1 cellular context compared by ENCODE assay signal in the genomic region with DNA sequence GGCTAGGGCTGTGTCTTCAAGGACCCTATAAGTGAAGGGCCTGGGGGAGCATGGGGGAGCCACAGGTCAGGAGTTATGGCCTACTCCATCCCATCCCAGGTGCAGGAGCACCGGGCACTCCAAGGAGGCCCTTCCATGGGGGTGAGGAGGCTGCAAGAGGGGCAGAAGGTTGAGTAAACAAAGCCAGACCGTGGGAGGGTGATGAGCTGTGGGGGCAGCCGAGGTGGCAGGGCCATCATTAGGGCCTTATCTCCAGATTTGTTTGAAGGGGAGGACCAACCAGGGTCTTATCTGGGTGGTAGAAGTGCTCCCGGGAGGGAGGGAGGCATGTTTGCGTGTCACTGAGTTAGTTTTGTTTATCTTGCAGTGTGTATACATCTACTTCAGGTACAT.
TF ChIP-seq lines count a peak whose summit lies in the region.

No MANE protein-coding gene starts in this region.

TF ChIP-seq in HepG2, 621 proteins besides CTCF, POLR2A, EP300 and RAD21 (continued from another document):
- TF ChIP-seq NONO (IDR thresholded peaks at IDR 0.05) (no peak), NONO (CRISPR knock-in tag; conservative IDR thresholded peaks at IDR 0.05) (0 out of 2 replicates have a peak, but pooled peaks have one; percentile 9), HOXA7 (CRISPR knock-in tag; IDR thresholded peaks at IDR 0.05) (0 out of 2 replicates have a peak, but pooled peaks have one; percentile 63)
- TF ChIP-seq, protein P1, sequence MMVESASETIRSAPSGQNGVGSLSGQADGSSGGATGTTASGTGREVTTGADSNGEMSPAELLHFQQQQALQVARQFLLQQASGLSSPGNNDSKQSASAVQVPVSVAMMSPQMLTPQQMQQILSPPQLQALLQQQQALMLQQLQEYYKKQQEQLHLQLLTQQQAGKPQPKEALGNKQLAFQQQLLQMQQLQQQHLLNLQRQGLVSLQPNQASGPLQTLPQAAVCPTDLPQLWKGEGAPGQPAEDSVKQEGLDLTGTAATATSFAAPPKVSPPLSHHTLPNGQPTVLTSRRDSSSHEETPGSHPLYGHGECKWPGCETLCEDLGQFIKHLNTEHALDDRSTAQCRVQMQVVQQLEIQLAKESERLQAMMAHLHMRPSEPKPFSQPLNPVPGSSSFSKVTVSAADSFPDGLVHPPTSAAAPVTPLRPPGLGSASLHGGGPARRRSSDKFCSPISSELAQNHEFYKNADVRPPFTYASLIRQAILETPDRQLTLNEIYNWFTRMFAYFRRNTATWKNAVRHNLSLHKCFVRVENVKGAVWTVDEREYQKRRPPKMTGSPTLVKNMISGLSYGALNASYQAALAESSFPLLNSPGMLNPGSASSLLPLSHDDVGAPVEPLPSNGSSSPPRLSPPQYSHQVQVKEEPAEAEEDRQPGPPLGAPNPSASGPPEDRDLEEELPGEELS (CRISPR knock-in tag; IDR thresholded peaks at IDR 0.05), result peak; percentile 35; the same call in 1 of the 2 replicates
